8 cellular contexts compared by ENCODE assay signal in genomic region chr2:137947714-137948336, GRCh38. TPM values are rescaled to one million over a fixed set of nuclear protein-coding genes. Genes with fewer than 3 reads are reported as not detected.
DNase-seq lines count a peak whose midpoint lies in the region; ATAC-seq and TF ChIP-seq lines count a peak whose summit lies in the region.

No MANE protein-coding gene starts in this region.

- POLR2A ChIA-PET in AG04450 (lab: Yijun Ruan, JAX) = no interaction called here

- in situ Hi-C loops in GM13976 (cut with MboI; ENCODE audit: low sequenced_read_pairs, unreplicated experiment) = loop anchor here (25.0 kb wide), 1 partner anchor 439 kb away; no protein-coding TSS in a partner anchor

- no peaks in the 10 kb centered on the region for H3K27me3 ChIP-seq in AG04450 (ENCODE audit: control insufficient read depth, insufficient read depth, low read length)

- no peak overlapping the region for H3K4me3 ChIP-seq in AG04450 (ENCODE audit: low read depth, low read length)
- no peak overlapping the region for H3K4me3 ChIP-seq in cardiac fibroblast (replicated peaks in 1 of 2; ENCODE audit: low read depth in 2 of 2, low read length in 2 of 2)

- no peak overlapping the region for H3K27ac ChIP-seq in AG04450 (ENCODE audit: low read depth, low read length)

- CTCF ChIA-PET in AG04450 (lab: Charles Lee) = interaction anchor here (0.7 to 2.6 kb wide), 13 partner anchors 9 to 839 kb away, joined by 3 to 37 read pairs (median 5); partner anchors contain the start of gene HNMT

- DNase-seq in AG04450 (ENCODE audit: low read depth, low spot score) = no peak
- peak; percentile 10 for DNase-seq in GM13976 (ENCODE audit: low spot score)
- peak; percentile 67 for DNase-seq in LoVo (ENCODE audit: low spot score)
- peak; percentile 65 for DNase-seq in SK-N-DZ (ENCODE audit: low spot score)
- peak; percentile 84 to 89 for DNase-seq in cardiac fibroblast (ENCODE audit: low read depth in 2 of 2)
- DNase-seq in left lobe of liver (ENCODE audit: low spot score) = peak; percentile 75
- DNase-seq in stimulated activated CD8-positive, alpha-beta memory T cell treated with anti-CD3 and anti-CD28 coated beads, Interleukin-2, amount 100 ng/mL, for 48 hours (ENCODE audit: low read depth in 2 of 2) = peak; percentile 2 to 8
- no peak for DNase-seq in middle frontal gyrus (ENCODE audit: extremely low spot score, low spot score)

- ATAC-seq in left lobe of liver = peak; percentile 79

- H3K9me3 ChIP-seq in AG04450 (ENCODE audit: control insufficient read depth, insufficient read depth, low read length) = no peaks in the 10 kb centered on the region

- TF ChIP-seq CTCF in AG04450 (IDR thresholded peaks at IDR 0.05; ENCODE audit: low read depth, low read length) (peak; percentile 70), GM13976 (IDR thresholded peaks at IDR 0.05; ENCODE audit: borderline replicate concordance, control extremely low read depth, extremely low read depth, insufficient read depth, missing control alignments) (peak; percentile 35), cardiac fibroblast (IDR thresholded peaks at IDR 0.05; ENCODE audit: low read depth, low read length) (peak; percentile 71)

RNA-seq across cellular contexts. Expression of gene HNMT, which starts 16.4 kb away (rescaled TPM):
- 36.2 and 47.0 TPM in 2 replicates for polyA plus RNA-seq in AG04450 (2011; rRNA removed)
- 16.6 and 21.1 TPM in 2 replicates for polyA minus RNA-seq in AG04450 (2011; rRNA and poly(A)+ RNA removed)
- polyA plus RNA-seq in SK-N-DZ (2014; cell fraction: cytosol; rRNA removed) = 1.9 and 4.4 TPM in 2 replicates
- 0.19 and 2.9 TPM in 2 replicates for polyA plus RNA-seq in SK-N-DZ (2014; cell fraction: nucleus; rRNA removed)
- total RNA-seq in left lobe of liver = 46.2 TPM

Comparison
In these comparisons a context has a peak if more than half of its experiments do, and no peak if none do; other contexts are left out.
1. DNase-seq: peak in GM13976 (single experiment), LoVo (single experiment), SK-N-DZ (single experiment), cardiac fibroblast (2 of 2), left lobe of liver (single experiment) and stimulated activated CD8-positive, alpha-beta memory T cell treated with anti-CD3 and anti-CD28 coated beads, Interleukin-2, amount 100 ng/mL, for 48 hours (2 of 2); none in AG04450 (single experiment) and middle frontal gyrus (single experiment).
2. Peak in every context shown above with its lines, with median percentiles within 50 percentile points of each other: CTCF ChIP-seq.